20 cellular contexts compared by ENCODE assay signal in the genomic region with DNA sequence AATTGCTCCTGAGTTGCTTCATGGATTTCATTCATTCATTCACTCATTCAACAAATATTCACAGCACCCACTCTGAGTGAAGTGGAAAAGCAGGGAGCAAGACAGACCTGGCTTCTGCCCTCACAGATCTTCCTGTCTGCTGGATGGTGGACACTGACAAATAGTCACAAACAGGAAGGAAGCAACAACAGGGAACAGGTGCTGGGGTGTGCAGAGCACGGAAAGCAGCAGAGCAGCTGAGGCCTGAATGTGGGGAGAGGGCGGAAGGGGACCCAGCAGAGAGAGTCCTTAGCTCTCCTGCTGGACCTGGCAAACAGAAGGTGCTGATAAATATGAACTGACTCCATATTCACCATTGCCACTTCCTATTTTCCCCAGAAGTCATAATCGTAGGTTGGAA. TPM values are rescaled to one million over a fixed set of nuclear protein-coding genes. Genes with fewer than 3 reads are reported as not detected.
DNase-seq lines count a peak whose midpoint lies in the region; ATAC-seq lines count a peak whose summit lies in the region.
"Had no signal": no experiment of that assay in that cellular context is flagged by ENCODE, and none has a peak within 500 bp of the region (broad histone marks: within the 10 kb centered on the region; RNA-seq: fewer than 3 reads in every experiment).

No MANE protein-coding gene starts in this region.

- no peaks in the 10 kb centered on the region for H3K27me3 ChIP-seq in SJCRH30
- H3K27me3 ChIP-seq: esophagus muscularis mucosa, neural progenitor cell had no signal

- intact Hi-C loops in posterior vena cava (cut with DNase I) = no loop called here

- peaks cover 19% of the 10 kb centered on the region for H3K4me1 ChIP-seq in SJCRH30

- H3K36me3 ChIP-seq in SJCRH30 = 0 out of 2 replicates have a peak, but pooled peaks cover 9% of the 10 kb centered on the region
- H3K36me3 ChIP-seq: neural progenitor cell had no signal

- H3K4me3 ChIP-seq in SJCRH30 = no peak overlapping the region
- H3K4me3 ChIP-seq: esophagus muscularis mucosa, neural progenitor cell had no signal

- peak overlapping the region; percentile 21 for H3K27ac Mint-ChIP-seq in activated naive CD8-positive, alpha-beta T cell treated with anti-CD3 and anti-CD28 coated beads, Interleukin-2, amount 50 U/mL, for 24 hours
- H3K27ac Mint-ChIP-seq in activated naive CD8-positive, alpha-beta T cell treated with anti-CD3 and anti-CD28 coated beads for 36 hours = no peak overlapping the region
- peak overlapping the region; percentile 90 for H3K27ac Mint-ChIP-seq in memory B cell
- H3K27ac Mint-ChIP-seq: neural progenitor cell had no signal

- no peak for DNase-seq in activated naive CD8-positive, alpha-beta T cell treated with anti-CD3 and anti-CD28 coated beads, Interleukin-2, amount 50 U/mL, for 24 hours
- DNase-seq in activated naive CD8-positive, alpha-beta T cell treated with anti-CD3 and anti-CD28 coated beads for 36 hours = no peak
- DNase-seq in SJCRH30 (peak; percentile 13 to 54), memory B cell (ENCODE audit: low spot score in 2 of 2) (no peak), HT-29 (ENCODE audit: low spot score) (no peak), posterior vena cava (ENCODE audit: low spot score) (no peak), medulla oblongata (ENCODE audit: extremely low spot score) (no peak)
- DNase-seq in effector CD8-positive, alpha-beta T cell (lab: John Stamatoyannopoulos, UW) = no peak
- DNase-seq: activated CD4-positive, alpha-beta T cell treated with anti-CD3 and anti-CD28 coated beads, Interleukin-2, amount 50 U/mL, for 1 hour; activated naive CD4-positive, alpha-beta T cell; amygdala; left cardiac atrium; NCI-H1105 treated with DMSO at 0.1 percent for 48 hours; NCI-H526; OCI-M1; SIG-M5; stimulated activated CD4-positive, alpha-beta T cell treated with anti-CD3 and anti-CD28 coated beads, Interleukin-4, amount 100 ng/mL, for 4 hours; T-helper 1 cell had no signal

- H3K9me3 ChIP-seq in SJCRH30 (replicated peaks) = no peaks in the 10 kb centered on the region

- H3K27me3 Mint-ChIP-seq in activated naive CD8-positive, alpha-beta T cell treated with anti-CD3 and anti-CD28 coated beads, Interleukin-2, amount 50 U/mL, for 24 hours = no peaks in the 10 kb centered on the region
- H3K27me3 Mint-ChIP-seq in activated naive CD8-positive, alpha-beta T cell treated with anti-CD3 and anti-CD28 coated beads for 36 hours = no peaks in the 10 kb centered on the region
- H3K27me3 Mint-ChIP-seq in memory B cell = no peaks in the 10 kb centered on the region

- H3K9me3 Mint-ChIP-seq in activated naive CD8-positive, alpha-beta T cell treated with anti-CD3 and anti-CD28 coated beads, Interleukin-2, amount 50 U/mL, for 24 hours = peaks cover 10% of the 10 kb centered on the region
- peaks cover 7% of the 10 kb centered on the region for H3K9me3 Mint-ChIP-seq in activated naive CD8-positive, alpha-beta T cell treated with anti-CD3 and anti-CD28 coated beads for 36 hours
- peaks cover 5% of the 10 kb centered on the region for H3K9me3 Mint-ChIP-seq in memory B cell

- no peak for ATAC-seq in activated naive CD8-positive, alpha-beta T cell treated with anti-CD3 and anti-CD28 coated beads, Interleukin-2, amount 50 U/mL, for 24 hours
- no peak for ATAC-seq in memory B cell (ENCODE audit: low read depth)

- H3K36me3 Mint-ChIP-seq in activated naive CD8-positive, alpha-beta T cell treated with anti-CD3 and anti-CD28 coated beads, Interleukin-2, amount 50 U/mL, for 24 hours (ENCODE audit: low read depth) = peaks cover 34% of the 10 kb centered on the region
- H3K36me3 Mint-ChIP-seq in activated naive CD8-positive, alpha-beta T cell treated with anti-CD3 and anti-CD28 coated beads for 36 hours = peaks cover 38% of the 10 kb centered on the region
- H3K36me3 Mint-ChIP-seq in memory B cell = peaks cover 25% of the 10 kb centered on the region

- H3K4me3 Mint-ChIP-seq in activated naive CD8-positive, alpha-beta T cell treated with anti-CD3 and anti-CD28 coated beads, Interleukin-2, amount 50 U/mL, for 24 hours = no peak overlapping the region
- H3K4me3 Mint-ChIP-seq in activated naive CD8-positive, alpha-beta T cell treated with anti-CD3 and anti-CD28 coated beads for 36 hours = no peak overlapping the region
- no peak overlapping the region for H3K4me3 Mint-ChIP-seq in memory B cell
- H3K4me3 Mint-ChIP-seq: neural progenitor cell had no signal

- peak overlapping the region; percentile 23; the same call in 1 of the 2 replicates for H3K27ac ChIP-seq in SJCRH30
- H3K27ac ChIP-seq: esophagus muscularis mucosa, neural progenitor cell had no signal

- no peaks in the 10 kb centered on the region for H3K4me1 Mint-ChIP-seq in activated naive CD8-positive, alpha-beta T cell treated with anti-CD3 and anti-CD28 coated beads, Interleukin-2, amount 50 U/mL, for 24 hours
- H3K4me1 Mint-ChIP-seq in activated naive CD8-positive, alpha-beta T cell treated with anti-CD3 and anti-CD28 coated beads for 36 hours = peaks cover 19% of the 10 kb centered on the region
- H3K4me1 Mint-ChIP-seq in memory B cell = peaks cover 28% of the 10 kb centered on the region

RNA-seq across cellular contexts. Expression of gene SETD3, which starts 54.4 kb away (rescaled TPM):
- 10 to 100 TPM; 52.6 to 54.5 TPM for total RNA-seq in activated naive CD8-positive, alpha-beta T cell treated with anti-CD3 and anti-CD28 coated beads for 36 hours
- total RNA-seq in SJCRH30 (2014; rRNA removed; shearing (Covaris generic)) = 72.6 and 79.4 TPM in 2 replicates
- total RNA-seq in HT-29 (2014; rRNA removed; shearing (Covaris generic)) = 24.8 and 26.3 TPM in 2 replicates
- total RNA-seq in posterior vena cava = 100 to 1,000 TPM in 1 of 2 donors, 10 to 100 TPM in 1; 74.5 to 103 TPM

RNA-seq across cellular contexts. Expression of gene CCNK, which starts 54.9 kb away (rescaled TPM):
- 100 to 1,000 TPM; 103 to 108 TPM for total RNA-seq in activated naive CD8-positive, alpha-beta T cell treated with anti-CD3 and anti-CD28 coated beads for 36 hours
- 17.5 and 18.6 TPM in 2 replicates for total RNA-seq in SJCRH30 (2014; rRNA removed; shearing (Covaris generic))
- 7.1 and 12.4 TPM in 2 replicates for total RNA-seq in HT-29 (2014; rRNA removed; shearing (Covaris generic))
- total RNA-seq in posterior vena cava = 10 to 100 TPM; 34.3 to 35.3 TPM

Comparison
In these comparisons a context has a peak if more than half of its experiments do, and no peak if none do; other contexts are left out.
1. DNase-seq: peak in SJCRH30 (2 of 2); none in activated naive CD8-positive, alpha-beta T cell treated with anti-CD3 and anti-CD28 coated beads, Interleukin-2, amount 50 U/mL, for 24 hours (single experiment), activated naive CD8-positive, alpha-beta T cell treated with anti-CD3 and anti-CD28 coated beads for 36 hours (single experiment), memory B cell (0 of 2), HT-29 (single experiment), effector CD8-positive, alpha-beta T cell (single experiment), posterior vena cava (single experiment) and medulla oblongata (single experiment).